18 cellular contexts compared by ENCODE assay signal in genomic region chr11:27697679-27698275, GRCh38. TPM values are rescaled to one million over a fixed set of nuclear protein-coding genes. Genes with fewer than 3 reads are reported as not detected.
A peak's percentile ranks its signal among the peaks of the same experiment; 100 is the strongest.
DNase-seq lines count a peak whose midpoint lies in the region; ATAC-seq, FAIRE-seq and TF ChIP-seq lines count a peak whose summit lies in the region.
"Had no signal": no experiment of that assay in that cellular context is flagged by ENCODE, and none has a peak within 500 bp of the region (broad histone marks: within the 10 kb centered on the region; RNA-seq: fewer than 3 reads in every experiment).

No MANE protein-coding gene starts in this region.

- no peak for TF ChIP-seq EP300 in gastroesophageal sphincter (IDR thresholded peaks at IDR 0.05)

- no peaks in the 10 kb centered on the region for H3K36me3 ChIP-seq in gastroesophageal sphincter
- H3K36me3 ChIP-seq: suprapubic skin had no signal

- no peak for TF ChIP-seq POLR2A in gastroesophageal sphincter (IDR thresholded peaks at IDR 0.05)

- H3K4me1 ChIP-seq in gastroesophageal sphincter = peaks cover 0 to 38% (median 16%) of the 10 kb centered on the region in 3 donors

- H3K9me3 ChIP-seq in gastroesophageal sphincter = no peaks in the 10 kb centered on the region
- H3K9me3 ChIP-seq: psoas muscle, suprapubic skin had no signal

- H3K27me3 ChIP-seq in gastroesophageal sphincter = peaks cover 74% of the 10 kb centered on the region

- TF ChIP-seq CTCF in fibroblast of pulmonary artery (IDR thresholded peaks at IDR 0.05; ENCODE audit: low read length, missing control alignments) (no peak), gastroesophageal sphincter (IDR thresholded peaks at IDR 0.05) (no peak)

- peak; percentile 10 for FAIRE-seq in RCC 7860 (lab: Jason Lieb, UNC)

- peak; percentile 27 for DNase-seq in ELR (ENCODE audit: low read depth)
- DNase-seq in RCC 7860 (ENCODE audit: low spot score) = no peak
- DNase-seq in fibroblast of pulmonary artery (ENCODE audit: low read depth) = peak; percentile 49
- peak; percentile 37 for DNase-seq in renal cortical epithelial cell (ENCODE audit: low read depth)
- DNase-seq in activated CD4-positive, CD25-positive, alpha-beta regulatory T cell (lab: John Stamatoyannopoulos, UW) = no peak
- DNase-seq in NOMO-1 (lab: John Stamatoyannopoulos, UW; ENCODE audit: unreplicated experiment in 2 of 2) = no peak
- DNase-seq: activated CD4-positive, alpha-beta memory T cell treated with anti-CD3 and anti-CD28 coated beads for 36 hours; amniotic stem cell; C1 segment of cervical spinal cord; DMS53; left colon; naive B cell; psoas muscle had no signal

- WGBS in gastroesophageal sphincter (ENCODE audit: low coverage in 1 of 2), 2 donors = 60 to 61% methylated on average over 2 of the region's 2 CpGs

- H3K27ac ChIP-seq in gastroesophageal sphincter = no peak overlapping the region
- H3K27ac ChIP-seq: suprapubic skin had no signal

- H3K4me3 ChIP-seq in fibroblast of pulmonary artery (replicated peaks; ENCODE audit: low read depth, low read length) = peak overlapping the region; percentile 81
- no peak overlapping the region for H3K4me3 ChIP-seq in gastroesophageal sphincter

- ATAC-seq in gastroesophageal sphincter (no peak), GM18498 (IDR thresholded peaks at IDR 0.05; ENCODE audit: unreplicated experiment) (no peak)
- ATAC-seq: left colon, Panc1, psoas muscle had no signal

RNA-seq across cellular contexts. Expression of gene BDNF, which starts 2.5 kb away (rescaled TPM):
- total RNA-seq in renal cortical epithelial cell = 6.4 and 7.6 TPM in 2 replicates
- under 1 TPM in 3 of 4 donors, not detected in 1; 0.31 to 0.62 (median 0.37) TPM for total RNA-seq in gastroesophageal sphincter
- total RNA-seq: activated CD4-positive, alpha-beta memory T cell treated with anti-CD3 and anti-CD28 coated beads for 36 hours; activated T-helper 1 cell treated with anti-CD3 and anti-CD28 coated beads, Interleukin-12 subunit alpha, Interleukin-12 subunit beta, Interleukin-2, Interleukin-4 antibody, amounts not matched to agents 30 ng/mL and 10 ng/mL and 1 ng/mL, durations not matched to agents 14 hours and 24 hours and 36 hours had no signal

Comparison
In these comparisons a context has a peak if more than half of its experiments do, and no peak if none do; other contexts are left out.
1. DNase-seq: peak in ELR (single experiment), fibroblast of pulmonary artery (single experiment) and renal cortical epithelial cell (single experiment); none in RCC 7860 (single experiment), activated CD4-positive, CD25-positive, alpha-beta regulatory T cell (0 of 4) and NOMO-1 (0 of 2).